In the genomic region with DNA sequence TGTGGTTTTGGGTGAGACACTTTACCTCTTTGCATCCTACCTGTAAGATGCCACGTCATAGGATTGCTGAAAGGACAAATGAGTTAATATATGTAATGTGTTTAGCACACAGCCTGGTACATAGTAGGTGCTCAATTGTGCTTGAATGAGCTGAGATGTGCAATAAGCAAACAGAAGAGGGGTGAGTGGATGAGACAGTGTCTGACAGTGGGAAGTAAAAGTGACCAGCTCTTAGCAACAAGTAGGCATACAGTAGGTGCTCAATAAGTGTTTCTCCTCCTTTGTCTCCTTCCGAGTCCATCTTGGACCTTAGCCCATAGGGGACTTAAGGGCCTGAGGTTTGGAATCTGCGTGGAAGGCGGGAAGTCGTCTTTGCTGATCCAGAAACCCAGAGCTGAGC, we compare ENCODE assay signal across 1 cellular context.
TF ChIP-seq lines count a peak whose summit lies in the region.

No MANE protein-coding gene starts in this region.

TF ChIP-seq in K562, 482 proteins besides CTCF, POLR2A, EP300 and RAD21 (continued from another document):
- peak; percentile 10 for TF ChIP-seq ZFP36 (IDR thresholded peaks at IDR 0.05; ENCODE audit: low read depth, low read length, partially characterized antibody)
- TF ChIP-seq, protein P1, sequence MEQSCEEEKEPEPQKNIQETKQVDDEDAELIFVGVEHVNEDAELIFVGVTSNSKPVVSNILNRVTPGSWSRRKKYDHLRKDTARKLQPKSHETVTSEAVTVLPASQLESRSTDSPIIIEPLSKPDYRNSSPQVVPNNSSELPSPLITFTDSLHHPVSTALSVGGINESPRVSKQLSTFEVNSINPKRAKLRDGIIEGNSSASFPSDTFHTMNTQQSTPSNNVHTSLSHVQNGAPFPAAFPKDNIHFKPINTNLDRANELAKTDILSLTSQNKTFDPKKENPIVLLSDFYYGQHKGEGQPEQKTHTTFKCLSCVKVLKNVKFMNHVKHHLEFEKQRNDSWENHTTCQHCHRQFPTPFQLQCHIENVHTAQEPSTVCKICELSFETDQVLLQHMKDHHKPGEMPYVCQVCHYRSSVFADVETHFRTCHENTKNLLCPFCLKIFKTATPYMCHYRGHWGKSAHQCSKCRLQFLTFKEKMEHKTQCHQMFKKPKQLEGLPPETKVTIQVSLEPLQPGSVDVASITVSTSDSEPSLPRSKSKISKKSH (CRISPR knock-in tag; IDR thresholded peaks at IDR 0.05): no peak
- no peak for TF ChIP-seq CBX3 (IDR thresholded peaks at IDR 0.05; ENCODE audit: borderline replicate concordance in 1 of 2, low read length in 2 of 2)
- TF ChIP-seq, protein P2, sequence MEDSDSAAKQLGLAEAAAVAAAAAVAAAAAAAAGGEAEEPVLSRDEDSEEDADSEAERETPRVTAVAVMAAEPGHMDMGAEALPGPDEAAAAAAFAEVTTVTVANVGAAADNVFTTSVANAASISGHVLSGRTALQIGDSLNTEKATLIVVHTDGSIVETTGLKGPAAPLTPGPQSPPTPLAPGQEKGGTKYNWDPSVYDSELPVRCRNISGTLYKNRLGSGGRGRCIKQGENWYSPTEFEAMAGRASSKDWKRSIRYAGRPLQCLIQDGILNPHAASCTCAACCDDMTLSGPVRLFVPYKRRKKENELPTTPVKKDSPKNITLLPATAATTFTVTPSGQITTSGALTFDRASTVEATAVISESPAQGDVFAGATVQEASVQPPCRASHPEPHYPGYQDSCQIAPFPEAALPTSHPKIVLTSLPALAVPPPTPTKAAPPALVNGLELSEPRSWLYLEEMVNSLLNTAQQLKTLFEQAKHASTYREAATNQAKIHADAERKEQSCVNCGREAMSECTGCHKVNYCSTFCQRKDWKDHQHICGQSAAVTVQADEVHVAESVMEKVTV (CRISPR knock-in tag; IDR thresholded peaks at IDR 0.05): no peak
- TF ChIP-seq SAFB (IDR thresholded peaks at IDR 0.05; ENCODE audit: borderline replicate concordance, low read depth, low read length): no peak
- 0 out of 2 replicates have a peak, but pooled peaks have one; percentile 39 for TF ChIP-seq ZKSCAN1 (IDR thresholded peaks at IDR 0.05; ENCODE audit: low read depth, low read length)
TF ChIP-seq in K562: peak in this region for 4.
